ENCODE assay signal across 9 cellular contexts in genomic region chr2:178819992-178820391, GRCh38. TPM values are rescaled to one million over a fixed set of nuclear protein-coding genes. Genes with fewer than 3 reads are reported as not detected.
DNase-seq lines count a peak whose midpoint lies in the region; ATAC-seq and TF ChIP-seq lines count a peak whose summit lies in the region.
"Had no signal": no experiment of that assay in that cellular context is flagged by ENCODE, and none has a peak within 500 bp of the region (broad histone marks: within the 10 kb centered on the region; RNA-seq: fewer than 3 reads in every experiment).

No MANE protein-coding gene starts in this region.

- H4K8ac ChIP-seq in mesenchymal stem cell (ENCODE audit: low read length), result no peak overlapping the region

- no peak overlapping the region for H3K14ac ChIP-seq in mesenchymal stem cell (ENCODE audit: low read length in 2 of 2)

- H4K20me1 ChIP-seq in MM.1S (ENCODE audit: insufficient read depth, low read length) (no peaks in the 10 kb centered on the region), hepatocyte (ENCODE audit: insufficient read depth, poor library complexity, severe bottlenecking) (no peaks in the 10 kb centered on the region)

- H3K27me3 ChIP-seq in MM.1S (replicated peaks; ENCODE audit: insufficient read depth, low read length), result no peaks in the 10 kb centered on the region
- H3K27me3 ChIP-seq in mesenchymal stem cell (ENCODE audit: control insufficient read depth in 1 of 2, insufficient read depth in 1 of 2, low read length in 2 of 2), result no peaks in the 10 kb centered on the region
- H3K27me3 ChIP-seq in hepatocyte, result no peaks in the 10 kb centered on the region

- no peak overlapping the region for H2AK5ac ChIP-seq in mesenchymal stem cell (ENCODE audit: low read length, severe bottlenecking)

- TF ChIP-seq CTCF in MM.1S (IDR thresholded peaks at IDR 0.05; ENCODE audit: low read length) (no peak), hepatocyte (IDR thresholded peaks at IDR 0.05; ENCODE audit: poor library complexity) (no peak)

- no peak overlapping the region for H2BK12ac ChIP-seq in mesenchymal stem cell (ENCODE audit: low read length in 2 of 2)

- DNase-seq in MM.1S, result peak; percentile 94
- DNase-seq in mesenchymal stem cell, result no peak
- no peak for DNase-seq in NCI-H1694 treated with DMSO at 0.1 percent for 48 hours (lab: John Stamatoyannopoulos, UW)
- no peak for DNase-seq in NCI-H1930 (lab: John Stamatoyannopoulos, UW)
- no peak for DNase-seq in hepatocyte (ENCODE audit: low spot score)
- no peak for DNase-seq in RPMI8226

- H3K4me2 ChIP-seq in MM.1S (ENCODE audit: low read depth, low read length) (peak overlapping the region; percentile 77), mesenchymal stem cell (ENCODE audit: low read length, poor library complexity, severe bottlenecking) (no peak overlapping the region), hepatocyte (no peak overlapping the region)

- peak overlapping the region; percentile 21; the same call in 1 of the 2 replicates for H3K9ac ChIP-seq in MM.1S (ENCODE audit: low read length)
- H3K9ac ChIP-seq in mesenchymal stem cell (ENCODE audit: low read length), result peak overlapping the region; percentile 24

- peak overlapping the region; percentile 82 for H3K27ac ChIP-seq in MM.1S (ENCODE audit: low read length)
- no peak overlapping the region for H3K27ac ChIP-seq in mesenchymal stem cell (ENCODE audit: low read length, poor library complexity, severe bottlenecking)
- no peak overlapping the region for H3K27ac ChIP-seq in hepatocyte

- H2AFZ ChIP-seq in MM.1S (ENCODE audit: low read length), result peak overlapping the region; percentile 30; the same call in 1 of the 2 replicates
- no peak overlapping the region for H2AFZ ChIP-seq in mesenchymal stem cell (ENCODE audit: low read depth, low read length)
- no peak overlapping the region for H2AFZ ChIP-seq in hepatocyte

- H3K4ac ChIP-seq in mesenchymal stem cell (ENCODE audit: low read depth in 1 of 2, low read length in 2 of 2), result no peak overlapping the region

- H2BK120ac ChIP-seq in mesenchymal stem cell (ENCODE audit: low read depth, low read length), result no peak overlapping the region

- no peaks in the 10 kb centered on the region; the same call in 1 of the 2 replicates for H3K36me3 ChIP-seq in MM.1S (replicated peaks; ENCODE audit: insufficient read depth, low read length)
- H3K36me3 ChIP-seq in mesenchymal stem cell (ENCODE audit: control insufficient read depth in 1 of 2, insufficient read depth in 2 of 2, low read depth in 1 of 2, low read length in 2 of 2), result no peaks in the 10 kb centered on the region
- H3K36me3 ChIP-seq in hepatocyte (replicated peaks; ENCODE audit: insufficient read depth, low read depth), result no peaks in the 10 kb centered on the region

- H3K79me2 ChIP-seq in MM.1S (ENCODE audit: low read length), result no peaks in the 10 kb centered on the region
- H3K79me2 ChIP-seq in hepatocyte, result no peaks in the 10 kb centered on the region

- H4K91ac ChIP-seq in mesenchymal stem cell (ENCODE audit: low read length), result no peak overlapping the region

- H3K9me2 ChIP-seq in MM.1S (replicated peaks; ENCODE audit: insufficient read depth, low read length) (no peaks in the 10 kb centered on the region), hepatocyte (replicated peaks; ENCODE audit: insufficient read depth) (no peaks in the 10 kb centered on the region)

- H3F3A ChIP-seq in MM.1S (ENCODE audit: insufficient read depth, low read length), result peaks cover 18% of the 10 kb centered on the region

- H3K79me1 ChIP-seq in mesenchymal stem cell (replicated peaks; ENCODE audit: low read length, poor library complexity, severe bottlenecking), result no peaks in the 10 kb centered on the region

- H3K4me1 ChIP-seq in MM.1S (ENCODE audit: low read length) (peaks cover 36% of the 10 kb centered on the region), mesenchymal stem cell (ENCODE audit: control insufficient read depth, insufficient read depth, low read depth, low read length) (no peaks in the 10 kb centered on the region), hepatocyte (ENCODE audit: insufficient read depth) (no peaks in the 10 kb centered on the region)

- H3K4me3 ChIP-seq in MM.1S (ENCODE audit: low read length) (peak overlapping the region; percentile 26; the same call in 1 of the 2 replicates), mesenchymal stem cell (ENCODE audit: insufficient read depth in 1 of 2, low read depth in 1 of 2, low read length in 2 of 2) (peak overlapping the region in 1 of 2 experiments; percentile 39), hepatocyte (no peak overlapping the region)

- H3K9me3 ChIP-seq in MM.1S (replicated peaks; ENCODE audit: insufficient read depth, low read length), result no peaks in the 10 kb centered on the region
- no peaks in the 10 kb centered on the region for H3K9me3 ChIP-seq in mesenchymal stem cell (ENCODE audit: control insufficient read depth, low read length)
- no peaks in the 10 kb centered on the region for H3K9me3 ChIP-seq in hepatocyte (ENCODE audit: low read depth)

- no peak overlapping the region for H3K18ac ChIP-seq in mesenchymal stem cell (ENCODE audit: low read depth in 1 of 2, low read length in 2 of 2)

- no peak overlapping the region for H3K23ac ChIP-seq in mesenchymal stem cell (ENCODE audit: low read length in 2 of 2)

- WGBS in mesenchymal stem cell, result 70% methylated on average over 3 of the region's 4 CpGs
- WGBS in hepatocyte (ENCODE audit: low lambda C conversion rate, missing lambda C conversion rate), result 49% methylated on average over 4 of the region's 4 CpGs

- H2BK15ac ChIP-seq in mesenchymal stem cell (ENCODE audit: low read depth, poor library complexity, severe bottlenecking), result no peak overlapping the region

- peak; percentile 94 for ATAC-seq in GM18868 (IDR thresholded peaks at IDR 0.05; ENCODE audit: unreplicated experiment)
- ATAC-seq in GM21825 (IDR thresholded peaks at IDR 0.05; ENCODE audit: unreplicated experiment), result peak; percentile 95
- ATAC-seq: HCT116 had no signal

- no peak overlapping the region for H2BK5ac ChIP-seq in mesenchymal stem cell (ENCODE audit: low read depth, low read length, poor library complexity, severe bottlenecking)

RNA-seq across cellular contexts. Expression of gene TTN, which starts 12.8 kb away (rescaled TPM):
- polyA plus RNA-seq in mesenchymal stem cell (2013, experiment 1 of 2), result 0.03 TPM
- 0.01 TPM for polyA plus RNA-seq in mesenchymal stem cell (2013, experiment 2 of 2)
- total RNA-seq in hepatocyte, result 6.4 and 10.1 TPM in 2 replicates
- polyA plus RNA-seq in hepatocyte, result 5.4 and 6.1 TPM in 2 replicates
